Comparison of ENCODE assay signal across 7 cellular contexts in genomic region chr13:19701619-19702018, GRCh38.
DNase-seq lines count a peak whose midpoint lies in the region; ATAC-seq, FAIRE-seq and TF ChIP-seq lines count a peak whose summit lies in the region.
"Not testable (repeated sequence)": the region's sequence is repeated elsewhere in the genome, so short reads cannot be mapped to it uniquely, and the experiment has no call there.

No MANE protein-coding gene starts in this region.

- not testable (repeated sequence) for H3K4me1 ChIP-seq in HEK293 (ENCODE audit: control insufficient read depth, insufficient read depth, low read length); astrocyte (ENCODE audit: insufficient read depth, low read length); H1 (replicated peaks in 1 of 4; ENCODE audit: control insufficient read depth in 3 of 4, insufficient read depth in 4 of 4, low read length in 3 of 4)
- peaks cover 10% of the 10 kb centered on the region for H3K4me1 ChIP-seq in foreskin keratinocyte

- not testable (repeated sequence) for H3K79me2 ChIP-seq in astrocyte (ENCODE audit: insufficient read depth, low read length); H1 (ENCODE audit: control insufficient read depth in 1 of 2, insufficient read depth in 2 of 2, low read length in 2 of 2)

- H3K4me3 Mint-ChIP-seq in T-helper 17 cell; astrocyte (ENCODE audit: unreplicated experiment); mesothelial cell of epicardium: not testable (repeated sequence)

- H3K9me3 ChIP-seq in HEK293 (ENCODE audit: control insufficient read depth, insufficient read depth, low read depth, low read length); T-helper 17 cell (ENCODE audit: control insufficient read depth, low read length, poor library complexity, severe bottlenecking); astrocyte (ENCODE audit: insufficient read depth, low read depth, low read length); H1 (ENCODE audit: insufficient read depth in 2 of 2, low read depth in 1 of 2, low read length in 1 of 2): not testable (repeated sequence)

- not testable (repeated sequence) for H3K9ac ChIP-seq in astrocyte (ENCODE audit: low read length); H1 (replicated peaks in 1 of 4; ENCODE audit: extremely low read depth in 1 of 4, low read depth in 3 of 4, low read length in 3 of 4)

- not testable (repeated sequence) for H2AK5ac ChIP-seq in H1 (ENCODE audit: low read depth, low read length)

- not testable (repeated sequence) for H3K79me1 ChIP-seq in H1 (ENCODE audit: low read depth, low read length)

- ATAC-seq in T-helper 17 cell, result not testable (repeated sequence)
- ATAC-seq in foreskin keratinocyte, result peak; percentile 65

- not testable (repeated sequence) for H3K4ac ChIP-seq in H1 (replicated peaks; ENCODE audit: insufficient read length, low read depth, low read length)

- H3K27me3 Mint-ChIP-seq in T-helper 17 cell; astrocyte (ENCODE audit: low read depth, unreplicated experiment); mesothelial cell of epicardium (ENCODE audit: low read depth): not testable (repeated sequence)

- H4K20me1 ChIP-seq in astrocyte (ENCODE audit: insufficient read depth, low read length); H1 (replicated peaks in 1 of 2; ENCODE audit: control insufficient read depth in 1 of 2, insufficient read depth in 2 of 2, low read length in 2 of 2): not testable (repeated sequence)

- not testable (repeated sequence) for H3K14ac ChIP-seq in H1 (ENCODE audit: insufficient read length)

- not testable (repeated sequence) for H3K18ac ChIP-seq in H1 (ENCODE audit: extremely low read depth, low read length)

- DNase-seq in ELR (ENCODE audit: low read depth), result peak; percentile 49
- not testable (repeated sequence) for DNase-seq in T-helper 17 cell; astrocyte (ENCODE audit: low read depth); H1 (ENCODE audit: low read depth in 1 of 2, low spot score in 2 of 2); foreskin keratinocyte; mesothelial cell of epicardium (ENCODE audit: low spot score in 2 of 2, unreplicated experiment in 2 of 2)

- not testable (repeated sequence) for TF ChIP-seq RAD21 in H1 (IDR thresholded peaks at IDR 0.05 in 1 of 2, conservative IDR thresholded peaks at IDR 0.05 in 1 of 2; ENCODE audit: low read depth in 2 of 2, low read length in 2 of 2)

- FAIRE-seq in astrocyte (lab: Jason Lieb, UNC) (peak; percentile 66), H1 (lab: Jason Lieb, UNC) (peak; percentile 66)

- H3K4me3 ChIP-seq in HEK293 (ENCODE audit: low read depth, low read length); astrocyte (ENCODE audit: insufficient read depth, low read depth, low read length); H1 (ENCODE audit: extremely low read depth in 1 of 4, insufficient read depth in 2 of 4, low read depth in 3 of 4, low read length in 4 of 4): not testable (repeated sequence)

- TF ChIP-seq POLR2A in H1 (IDR thresholded peaks at IDR 0.05; ENCODE audit: control extremely low read depth in 1 of 2, low read depth in 2 of 2, low read length in 2 of 2), result not testable (repeated sequence)

- H4K91ac ChIP-seq in H1 (replicated peaks; ENCODE audit: insufficient read length, low read length), result not testable (repeated sequence)

- POLR2A ChIA-PET in HEK293 (lab: Yijun Ruan, JAX); H1 (lab: Charles Lee; ENCODE audit: partially characterized antibody): not testable (repeated sequence)

- H3K36me3 Mint-ChIP-seq in T-helper 17 cell (ENCODE audit: low read depth); astrocyte (ENCODE audit: low read depth, unreplicated experiment); mesothelial cell of epicardium: not testable (repeated sequence)

- not testable (repeated sequence) for H3K56ac ChIP-seq in H1 (replicated peaks; ENCODE audit: insufficient read length, low read depth, low read length)

- CTCF ChIA-PET in HEK293 (lab: Yijun Ruan, JAX), result not testable (repeated sequence)
- CTCF ChIA-PET in H1 (lab: Charles Lee; ENCODE audit: partially characterized antibody), result interaction anchor here (0.5 kb wide), 1 partner anchor 115 kb away, joined by 3 read pairs; no protein-coding TSS in a partner anchor

- not testable (repeated sequence) for H3K36me3 ChIP-seq in HEK293 (ENCODE audit: control insufficient read depth in 2 of 2, insufficient read depth in 1 of 2, low read length in 2 of 2); astrocyte (ENCODE audit: insufficient read depth, low read length); H1 (ENCODE audit: control insufficient read depth in 2 of 4, insufficient read depth in 4 of 4, low read length in 3 of 4)

- H2BK120ac ChIP-seq in H1 (replicated peaks; ENCODE audit: low read depth, low read length), result not testable (repeated sequence)

- not testable (repeated sequence) for H3K4me2 ChIP-seq in astrocyte (ENCODE audit: low read length); H1 (ENCODE audit: insufficient read depth in 1 of 2, low read depth in 2 of 2, low read length in 2 of 2)

- not testable (repeated sequence) for H3K27ac ChIP-seq in HEK293 (ENCODE audit: extremely low read depth, low read depth, low read length); astrocyte (ENCODE audit: low read depth, low read length); H1 (ENCODE audit: low read depth, low read length); foreskin keratinocyte

- not testable (repeated sequence) for H2AFZ ChIP-seq in astrocyte (ENCODE audit: low read depth, low read length); H1 (ENCODE audit: low read length)

- not testable (repeated sequence) for TF ChIP-seq CTCF in HEK293 (tag by site-specific recombination; IDR thresholded peaks at IDR 0.05); astrocyte (IDR thresholded peaks at IDR 0.05; ENCODE audit: insufficient read depth, low read depth, low read length); H1 (IDR thresholded peaks at IDR 0.05; ENCODE audit: control extremely low read depth in 1 of 3, insufficient read depth in 1 of 3, low read depth in 1 of 3, low read length in 3 of 3); foreskin keratinocyte (conservative IDR thresholded peaks at IDR 0.05); mesothelial cell of epicardium (IDR thresholded peaks at IDR 0.05; ENCODE audit: unreplicated experiment)

- not testable (repeated sequence) for H3K23ac ChIP-seq in H1 (ENCODE audit: insufficient read length)

- H2BK20ac ChIP-seq in H1 (ENCODE audit: low read length), result not testable (repeated sequence)

- not testable (repeated sequence) for H3K9me3 Mint-ChIP-seq in astrocyte (ENCODE audit: unreplicated experiment); mesothelial cell of epicardium

- H3K27ac Mint-ChIP-seq in T-helper 17 cell (peak overlapping the region; percentile 9), mesothelial cell of epicardium (peak overlapping the region; percentile 54)
- not testable (repeated sequence) for H3K27ac Mint-ChIP-seq in astrocyte (ENCODE audit: unreplicated experiment)

- not testable (repeated sequence) for TF ChIP-seq EP300 in H1 (IDR thresholded peaks at IDR 0.05; ENCODE audit: borderline replicate concordance in 1 of 2, low read depth in 2 of 2, low read length in 2 of 2)

- H4K5ac ChIP-seq in H1 (ENCODE audit: insufficient read length, low read depth, low read length), result not testable (repeated sequence)

- H3K4me1 Mint-ChIP-seq in T-helper 17 cell, result not testable (repeated sequence)
- peaks cover 22% of the 10 kb centered on the region for H3K4me1 Mint-ChIP-seq in astrocyte (ENCODE audit: low read depth, unreplicated experiment)
- peaks cover 11% of the 10 kb centered on the region for H3K4me1 Mint-ChIP-seq in mesothelial cell of epicardium

- not testable (repeated sequence) for H3K23me2 ChIP-seq in H1 (ENCODE audit: low read depth, low read length)

- H4K8ac ChIP-seq in H1 (ENCODE audit: extremely low read depth, insufficient read depth, low read length), result not testable (repeated sequence)

- H2BK15ac ChIP-seq in H1 (ENCODE audit: low read length), result not testable (repeated sequence)

- not testable (repeated sequence) for H2BK12ac ChIP-seq in H1 (ENCODE audit: low read depth, low read length)

- H3K27me3 ChIP-seq in astrocyte (ENCODE audit: insufficient read depth, low read length); H1 (replicated peaks in 1 of 4; ENCODE audit: control insufficient read depth in 3 of 4, extremely low read depth in 1 of 4, insufficient read depth in 3 of 4, low read length in 3 of 4); foreskin keratinocyte: not testable (repeated sequence)

- not testable (repeated sequence) for H2BK5ac ChIP-seq in H1 (ENCODE audit: low read depth, low read length)

TF ChIP-seq in HEK293, 187 proteins besides CTCF, POLR2A, EP300 and RAD21:
- TF ChIP-seq ZNF366 (tag by site-specific recombination; conservative IDR thresholded peaks at IDR 0.05), result 0 out of 2 replicates have a peak, but pooled peaks have one; percentile 40
